In the genomic region with DNA sequence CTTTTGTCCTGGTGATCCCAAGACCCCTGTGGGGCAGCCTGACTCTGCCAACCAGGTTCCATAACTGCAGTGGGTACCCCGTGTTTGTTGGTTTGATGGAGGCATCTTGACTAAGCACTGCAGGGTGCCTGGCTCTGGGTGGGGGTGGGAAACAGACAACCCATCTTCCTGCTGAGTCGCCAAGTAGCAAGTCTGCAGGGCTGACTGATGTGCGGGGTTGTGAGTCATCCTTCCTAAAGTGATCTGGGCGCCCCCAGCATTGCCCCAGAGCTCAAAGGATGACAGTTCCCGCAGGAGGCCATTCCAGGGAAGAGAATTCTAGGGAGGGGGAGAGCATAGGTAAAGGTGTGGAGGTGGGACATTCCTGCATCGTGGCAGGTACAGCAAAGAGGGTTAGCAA, we compare ENCODE assay signal across 2 cellular contexts.
TF ChIP-seq lines count a peak whose summit lies in the region.

No MANE protein-coding gene starts in this region.

TF ChIP-seq in IMR-90, 13 proteins besides CTCF, POLR2A, EP300 and RAD21:
- TF ChIP-seq MAFK (IDR thresholded peaks at IDR 0.05; ENCODE audit: low read depth, low read length) (peak; percentile 52; the same call in 1 of the 2 replicates), CHD1 (IDR thresholded peaks at IDR 0.05; ENCODE audit: low read depth, low read length) (no peak), CEBPB (IDR thresholded peaks at IDR 0.05; ENCODE audit: low read depth, low read length) (peak; percentile 47), FOS (IDR thresholded peaks at IDR 0.05; ENCODE audit: low read depth, low read length) (peak; percentile 72), NFE2L2 (IDR thresholded peaks at IDR 0.05; ENCODE audit: low read depth, low read length) (peak; percentile 6; the same call in 1 of the 2 replicates)

TF ChIP-seq in HepG2, 621 proteins besides CTCF, POLR2A, EP300 and RAD21:
- TF ChIP-seq IKZF4 (CRISPR knock-in tag; IDR thresholded peaks at IDR 0.05; ENCODE audit: borderline replicate concordance, low read depth, not compliant biosample characterization) (no peak), FOSL2 (CRISPR knock-in tag; IDR thresholded peaks at IDR 0.05) (peak; percentile 61)
